Comparison of ENCODE assay signal across 1 cellular context in genomic region chr10:51699475-51700227, GRCh38.
TF ChIP-seq lines count a peak whose summit lies in the region.

TSS of gene CSTF2T (minus strand) at chr10:51699595. CDS start at chr10:51699549, 46 bp downstream.

TF ChIP-seq in H1, 55 proteins besides CTCF, POLR2A, EP300 and RAD21:
- no peak for TF ChIP-seq USF2 (IDR thresholded peaks at IDR 0.05; ENCODE audit: low read length)
- TF ChIP-seq ASH2L (IDR thresholded peaks at IDR 0.05; ENCODE audit: low read length), result peak; percentile 75
- TF ChIP-seq JUN (IDR thresholded peaks at IDR 0.05; ENCODE audit: low read depth, low read length), result no peak
- no peak for TF ChIP-seq CBX5 (IDR thresholded peaks at IDR 0.05; ENCODE audit: low read depth, low read length)
- peak; percentile 100 for TF ChIP-seq GABPA (IDR thresholded peaks at IDR 0.05; ENCODE audit: borderline replicate concordance, insufficient read depth, low read length)
- no peak for TF ChIP-seq CHD1 (IDR thresholded peaks at IDR 0.05; ENCODE audit: low read depth, low read length)
- peak; percentile 66 for TF ChIP-seq SAP30 (IDR thresholded peaks at IDR 0.05; ENCODE audit: insufficient read depth, insufficient replicate concordance, low read length)
- TF ChIP-seq BACH1 (IDR thresholded peaks at IDR 0.05; ENCODE audit: low read length), result no peak
- TF ChIP-seq HDAC2 (IDR thresholded peaks at IDR 0.05; ENCODE audit: borderline replicate concordance in 1 of 2, low read depth in 2 of 2, low read length in 2 of 2), result peak in 1 of 2 experiments; percentile 64; a peak in 1 of 4 replicates
- no peak for TF ChIP-seq CEBPB (IDR thresholded peaks at IDR 0.05; ENCODE audit: low read depth, low read length)
- TF ChIP-seq TCF12 (IDR thresholded peaks at IDR 0.05; ENCODE audit: low read depth, low read length), result no peak
- no peak for TF ChIP-seq SP2 (IDR thresholded peaks at IDR 0.05; ENCODE audit: low read length)
- TF ChIP-seq BRCA1 (IDR thresholded peaks at IDR 0.05; ENCODE audit: low read depth, low read length), result no peak
- TF ChIP-seq E2F6 (IDR thresholded peaks at IDR 0.05), result peak; percentile 98
- no peak for TF ChIP-seq EGR1 (IDR thresholded peaks at IDR 0.05; ENCODE audit: borderline replicate concordance, low read depth, low read length)
- peak; percentile 57 for TF ChIP-seq SRF (IDR thresholded peaks at IDR 0.05; ENCODE audit: low read depth, low read length)
- TF ChIP-seq KDM4A (IDR thresholded peaks at IDR 0.05; ENCODE audit: low read depth, low read length, severe bottlenecking), result peak; percentile 100
- no peak for TF ChIP-seq TEAD4 (IDR thresholded peaks at IDR 0.05; ENCODE audit: low read depth, low read length)
- no peak for TF ChIP-seq SIRT6 (IDR thresholded peaks at IDR 0.05; ENCODE audit: low read length)
- peak; percentile 76 for TF ChIP-seq POLR2AphosphoS5 (IDR thresholded peaks at IDR 0.05; ENCODE audit: low read depth, low read length)
- no peak for TF ChIP-seq FOSL1 (IDR thresholded peaks at IDR 0.05; ENCODE audit: insufficient read depth, low read depth, low read length)
- no peak for TF ChIP-seq ATF2 (IDR thresholded peaks at IDR 0.05; ENCODE audit: low read length)
- peak; percentile 99 for TF ChIP-seq YY1 (IDR thresholded peaks at IDR 0.05; ENCODE audit: low read depth, low read length)
- no peak for TF ChIP-seq HDAC6 (IDR thresholded peaks at IDR 0.05; ENCODE audit: low read depth, low read length)
- no peak for TF ChIP-seq BCL11A (IDR thresholded peaks at IDR 0.05; ENCODE audit: low read depth in 2 of 2, low read length in 2 of 2)
- peak; percentile 79 for TF ChIP-seq SP1 (IDR thresholded peaks at IDR 0.05; ENCODE audit: low read depth, low read length)
- no peak for TF ChIP-seq EZH2 (IDR thresholded peaks at IDR 0.05; ENCODE audit: low read depth, low read length, severe bottlenecking)
- peak; percentile 86 for TF ChIP-seq MAX (IDR thresholded peaks at IDR 0.05)
- TF ChIP-seq JUND (IDR thresholded peaks at IDR 0.05; ENCODE audit: low read length), result no peak
- no peak for TF ChIP-seq ZNF274 (IDR thresholded peaks at IDR 0.05; ENCODE audit: borderline replicate concordance, extremely low read depth, low read length)
- no peak for TF ChIP-seq KDM1A (IDR thresholded peaks at IDR 0.05; ENCODE audit: borderline replicate concordance, low read length)
- peak; percentile 89 for TF ChIP-seq CREB1 (IDR thresholded peaks at IDR 0.05)
- TF ChIP-seq KDM5A (IDR thresholded peaks at IDR 0.05; ENCODE audit: low read length), result peak; percentile 71
- TF ChIP-seq TBP (IDR thresholded peaks at IDR 0.05; ENCODE audit: low read depth, low read length), result no peak; the same call in none of the 2 replicates
- TF ChIP-seq GTF2F1 (IDR thresholded peaks at IDR 0.05; ENCODE audit: borderline replicate concordance, low read depth, low read length), result no peak
- TF ChIP-seq NRF1 (IDR thresholded peaks at IDR 0.05; ENCODE audit: low read depth, low read length), result no peak
- no peak for TF ChIP-seq RFX5 (IDR thresholded peaks at IDR 0.05; ENCODE audit: borderline replicate concordance, low read depth, low read length)
- TF ChIP-seq CHD7 (IDR thresholded peaks at IDR 0.05; ENCODE audit: insufficient replicate concordance, low read length), result peak; percentile 20
- no peak for TF ChIP-seq NANOG (IDR thresholded peaks at IDR 0.05; ENCODE audit: insufficient read depth, low read depth, low read length, poor library complexity, severe bottlenecking)
- peak; percentile 12 to 63; a peak in 2 of 4 replicates for TF ChIP-seq SIN3A (conservative IDR thresholded peaks at IDR 0.05 in 1 of 2, IDR thresholded peaks at IDR 0.05 in 1 of 2; ENCODE audit: low read depth in 1 of 2, low read length in 2 of 2)
- TF ChIP-seq ATF3 (IDR thresholded peaks at IDR 0.05; ENCODE audit: insufficient read depth, low read depth, low read length), result no peak
- TF ChIP-seq RXRA (IDR thresholded peaks at IDR 0.05; ENCODE audit: insufficient read depth, low read depth, low read length), result no peak
- TF ChIP-seq CBX8 (IDR thresholded peaks at IDR 0.05; ENCODE audit: borderline replicate concordance, low read depth, low read length), result no peak
- peak; percentile 75 for TF ChIP-seq RBBP5 (IDR thresholded peaks at IDR 0.05; ENCODE audit: borderline replicate concordance, low read depth, low read length)
- no peak for TF ChIP-seq RNF2 (IDR thresholded peaks at IDR 0.05; ENCODE audit: borderline replicate concordance, low read depth, low read length, missing control alignments, poor library complexity, severe bottlenecking)
- TF ChIP-seq SP4 (IDR thresholded peaks at IDR 0.05; ENCODE audit: low read length), result no peak
- TF ChIP-seq CTBP2 (IDR thresholded peaks at IDR 0.05; ENCODE audit: borderline replicate concordance, insufficient read depth, insufficient read length, low read length), result no peak
- TF ChIP-seq POU5F1 (IDR thresholded peaks at IDR 0.05; ENCODE audit: low read depth, low read length), result no peak
- TF ChIP-seq TAF1 (IDR thresholded peaks at IDR 0.05; ENCODE audit: low read depth, low read length), result peak; percentile 93
- TF ChIP-seq SIX5 (IDR thresholded peaks at IDR 0.05; ENCODE audit: low read depth, low read length), result peak; percentile 66
- no peak for TF ChIP-seq MAFK (IDR thresholded peaks at IDR 0.05; ENCODE audit: low read depth, low read length)
- 0 out of 2 replicates have a peak, but pooled peaks have one; percentile 46 for TF ChIP-seq PHF8 (conservative IDR thresholded peaks at IDR 0.05; ENCODE audit: low read depth, low read length)
- peak; percentile 75 for TF ChIP-seq TAF7 (optimal IDR thresholded peaks at IDR 0.05; ENCODE audit: borderline replicate concordance, low read depth, low read length)
- no peak for TF ChIP-seq SUZ12 (IDR thresholded peaks at IDR 0.05; ENCODE audit: low read length)
- TF ChIP-seq CHD2 (IDR thresholded peaks at IDR 0.05; ENCODE audit: low read length), result no peak; the same call in none of the 2 replicates
TF ChIP-seq in H1: peak in this region for 20.
